In genomic region chr10:113704637-113705343, GRCh38 we compare ENCODE assay signal across 8 cellular contexts. TPM values are rescaled to one million over a fixed set of nuclear protein-coding genes. Genes with fewer than 3 reads are reported as not detected.
DNase-seq lines count a peak whose midpoint lies in the region; ATAC-seq and TF ChIP-seq lines count a peak whose summit lies in the region.
"Had no signal": no experiment of that assay in that cellular context is flagged by ENCODE, and none has a peak within 500 bp of the region (broad histone marks: within the 10 kb centered on the region; RNA-seq: fewer than 3 reads in every experiment).

No MANE protein-coding gene starts in this region.

- H2BK5ac ChIP-seq in H9 (ENCODE audit: insufficient read length, low read length): no peak overlapping the region

- peaks cover 0 to 6% (median 4%) of the 10 kb centered on the region in 3 experiments; a peak in 2 of 7 replicates for H3K36me3 Mint-ChIP-seq in H9 (ENCODE audit: insufficient read depth in 1 of 3, low read depth in 3 of 3)
- peaks cover 33% of the 10 kb centered on the region for H3K36me3 Mint-ChIP-seq in nephron progenitor cell (ENCODE audit: low read depth)

- H3K56ac ChIP-seq in H9 (ENCODE audit: insufficient read length, low read depth, low read length): no peak overlapping the region

- no CpG with 5 or more reads among the region's 6 CpGs for WGBS in H9 (ENCODE audit: extremely low coverage, insufficient read length, low lambda C conversion rate)

- H4K20me1 ChIP-seq in H9 (ENCODE audit: control insufficient read depth, insufficient read depth, insufficient read length): no peaks in the 10 kb centered on the region

- H3K18ac ChIP-seq in H9 (ENCODE audit: insufficient read length, low read depth, low read length): no peak overlapping the region

- H3K4ac ChIP-seq in H9 (ENCODE audit: low read depth, low read length): no peak overlapping the region

- no peak overlapping the region for H2BK12ac ChIP-seq in H9 (ENCODE audit: insufficient read length, low read depth, low read length)

- TF ChIP-seq POLR2A in erythroblast (IDR thresholded peaks at IDR 0.05; ENCODE audit: low read length): no peak

- H3K4me1 ChIP-seq in H9 (ENCODE audit: insufficient read depth, low read length): peaks cover 10% of the 10 kb centered on the region; the same call in 1 of the 2 replicates

- H2BK20ac ChIP-seq in H9 (ENCODE audit: low read depth, low read length, poor library complexity, severe bottlenecking): no peak overlapping the region

- no peak overlapping the region for H4K91ac ChIP-seq in H9 (ENCODE audit: insufficient read length, low read depth, low read length)

- no peaks in the 10 kb centered on the region for H3K79me2 ChIP-seq in H9 (ENCODE audit: insufficient read depth, low read length)

- no peak overlapping the region for H2BK15ac ChIP-seq in H9 (ENCODE audit: low read depth, low read length)

- H3T11ph ChIP-seq in H9 (ENCODE audit: low read length): no peak overlapping the region

- H3K4me2 ChIP-seq in H9 (ENCODE audit: insufficient read depth, insufficient read length, low read length): no peak overlapping the region

- H3K9ac ChIP-seq in H9 (ENCODE audit: extremely low read depth, insufficient read length, low read length): no peak overlapping the region

- no peaks in the 10 kb centered on the region for H3K9me3 Mint-ChIP-seq in H9
- H3K9me3 Mint-ChIP-seq in nephron progenitor cell: peaks cover 7% of the 10 kb centered on the region
- H3K9me3 Mint-ChIP-seq: activated B cell treated with CpG ODN at 0.5 μM for 24 hours had no signal

- no peak overlapping the region for H3K27ac Mint-ChIP-seq in H9
- no peak overlapping the region for H3K27ac Mint-ChIP-seq in nephron progenitor cell
- H3K27ac Mint-ChIP-seq: activated B cell treated with CpG ODN at 0.5 μM for 24 hours had no signal

- POLR2A ChIA-PET in RWPE1 (lab: Yijun Ruan, JAX; ENCODE audit: low non-redundant PET): no interaction called here

- H3K23me2 ChIP-seq in H9 (ENCODE audit: insufficient read length, low read depth, low read length, poor library complexity, severe bottlenecking): no peaks in the 10 kb centered on the region

- H3K79me1 ChIP-seq in H9 (ENCODE audit: insufficient read depth, low read depth, low read length, poor library complexity, severe bottlenecking): no peaks in the 10 kb centered on the region

- peaks cover 27 to 34% of the 10 kb centered on the region in 2 experiments for H3K4me1 Mint-ChIP-seq in H9
- H3K4me1 Mint-ChIP-seq in nephron progenitor cell: peaks cover 49% of the 10 kb centered on the region

- H3K4me3 Mint-ChIP-seq in H9: no peak overlapping the region
- no peak overlapping the region for H3K4me3 Mint-ChIP-seq in nephron progenitor cell
- H3K4me3 Mint-ChIP-seq: activated B cell treated with CpG ODN at 0.5 μM for 24 hours had no signal

- H2AK5ac ChIP-seq in H9 (ENCODE audit: insufficient read length, low read length): no peak overlapping the region

- H3K27ac ChIP-seq in H9 (ENCODE audit: insufficient read length, low read depth, low read length): no peak overlapping the region
- no peak overlapping the region for H3K27ac ChIP-seq in RWPE1

- DNase-seq in DMS53 treated with DMSO at 0.1 percent for 48 hours (lab: John Stamatoyannopoulos, UW; ENCODE audit: unreplicated experiment) (peak; percentile 49), H9 (no peak), RWPE1 (ENCODE audit: low spot score) (peak; percentile 38), erythroblast (lab: John Stamatoyannopoulos, UW) (peak; percentile 22 to 60), nephron progenitor cell (peak; percentile 41), germinal center (ENCODE audit: low spot score) (no peak)
- DNase-seq: activated B cell treated with CpG ODN at 0.5 μM for 24 hours had no signal

- H4K5ac ChIP-seq in H9 (ENCODE audit: insufficient read length, low read depth, low read length): no peak overlapping the region

- H3K9me3 ChIP-seq in H9 (ENCODE audit: control insufficient read depth, low read depth, low read length): no peaks in the 10 kb centered on the region

- no peaks in the 10 kb centered on the region for H3K27me3 ChIP-seq in H9 (ENCODE audit: insufficient read depth, low read length)

- ATAC-seq in GM18870 (IDR thresholded peaks at IDR 0.05; ENCODE audit: unreplicated experiment): no peak

- H2AFZ ChIP-seq in H9 (ENCODE audit: low read length): no peak overlapping the region

- no peak overlapping the region for H3K14ac ChIP-seq in H9 (ENCODE audit: insufficient read depth, low read length)

- H4K8ac ChIP-seq in H9 (replicated peaks; ENCODE audit: insufficient read length, low read depth, low read length): no peak overlapping the region

- CTCF ChIA-PET in RWPE1 (lab: Yijun Ruan, JAX): interaction anchor here (0.6 to 1.1 kb wide), 8 partner anchors 8 to 597 kb away, joined by 3 to 7 read pairs (median 3); no protein-coding TSS in a partner anchor

- H2BK120ac ChIP-seq in H9 (ENCODE audit: low read depth, low read length, poor library complexity, severe bottlenecking): no peak overlapping the region

- H3K27me3 Mint-ChIP-seq in H9 (ENCODE audit: low read depth) (no peaks in the 10 kb centered on the region; the same call in 1 of the 2 replicates), nephron progenitor cell (ENCODE audit: low read depth, poor library complexity) (peaks cover 4% of the 10 kb centered on the region)
- H3K27me3 Mint-ChIP-seq: activated B cell treated with CpG ODN at 0.5 μM for 24 hours had no signal

- TF ChIP-seq CTCF in H9 (conservative IDR thresholded peaks at IDR 0.05): peak; percentile 84
- peak; percentile 74 for TF ChIP-seq CTCF in RWPE1 (conservative IDR thresholded peaks at IDR 0.05; ENCODE audit: low read depth)
- TF ChIP-seq CTCF in nephron progenitor cell (IDR thresholded peaks at IDR 0.05): peak; percentile 70

- H3K23ac ChIP-seq in H9 (ENCODE audit: insufficient read length, low read depth, low read length): no peak overlapping the region

RNA-seq across cellular contexts. Expression of gene CASP7, which starts 25.1 kb away (rescaled TPM):
- 4.7 and 4.8 TPM in 2 replicates for total RNA-seq in H9 (2021)

RNA-seq across cellular contexts. Expression of gene NRAP, which starts 40.9 kb away (rescaled TPM):
- total RNA-seq in H9 (2021): 0.04 TPM in 1 of 2 replicates, not detected in the other
- total RNA-seq: activated B cell treated with CpG ODN at 0.5 μM for 24 hours had no signal

RNA-seq across cellular contexts. Expression of gene PLEKHS1, which starts 46.7 kb away (rescaled TPM):
- total RNA-seq in H9 (2021): not detected in 2 replicates
- total RNA-seq: activated B cell treated with CpG ODN at 0.5 μM for 24 hours had no signal

Comparison
In these comparisons a context has a peak if more than half of its experiments do, and no peak if none do; other contexts are left out.
1. DNase-seq: peak in DMS53 treated with DMSO at 0.1 percent for 48 hours (single experiment), RWPE1 (single experiment), erythroblast (2 of 2) and nephron progenitor cell (single experiment); none in H9 (single experiment) and germinal center (single experiment).
2. Peak in every context shown above with its lines, with median percentiles within 50 percentile points of each other: CTCF ChIP-seq.